In genomic region chr2:232039086-232039485, GRCh38 we compare ENCODE assay signal across 17 cellular contexts.
"Had no signal": no experiment of that assay in that cellular context is flagged by ENCODE, and none has a peak within 500 bp of the region (broad histone marks: within the 10 kb centered on the region; RNA-seq: fewer than 3 reads in every experiment).

No MANE protein-coding gene starts in this region.

- H3K4me1 Mint-ChIP-seq: nephron had no signal

- ATAC-seq: activated CD8-positive, alpha-beta T cell treated with anti-CD3 and anti-CD28 coated beads for 36 hours; esophagus mucosa; left lung had no signal

- DNase-seq: activated CD4-positive, alpha-beta T cell treated with anti-CD3 and anti-CD28 coated beads for 4 hours; activated CD8-positive, alpha-beta T cell treated with anti-CD3 and anti-CD28 coated beads for 36 hours; activated gamma-delta T cell; activated T-cell treated with anti-CD3 and anti-CD28 coated beads, Interleukin-2, amount 50 U/mL, for 48 hours; amygdala; left lung; mesenchymal stem cell; occipital lobe; SJCRH30; stimulated activated CD4-positive, alpha-beta T cell treated with anti-CD3 and anti-CD28 coated beads, Interleukin-12 subunit alpha, Interleukin-12 subunit beta, amount 100 ng/mL, for 4 hours; stimulated activated CD4-positive, alpha-beta T cell treated with anti-CD3 and anti-CD28 coated beads, Interleukin-2, amount 100 ng/mL, for 24 hours; transverse colon had no signal

- H3K27me3 Mint-ChIP-seq: activated CD8-positive, alpha-beta T cell treated with anti-CD3 and anti-CD28 coated beads for 36 hours; activated naive CD8-positive, alpha-beta T cell had no signal

- H3K4me3 Mint-ChIP-seq: activated CD8-positive, alpha-beta T cell treated with anti-CD3 and anti-CD28 coated beads for 36 hours; activated naive CD8-positive, alpha-beta T cell; nephron; WTC11 had no signal

- H3K27ac ChIP-seq: hepatocyte, left lung, SJCRH30, transverse colon had no signal

- H3K27ac Mint-ChIP-seq: activated CD8-positive, alpha-beta T cell treated with anti-CD3 and anti-CD28 coated beads for 36 hours; activated naive CD8-positive, alpha-beta T cell; nephron; WTC11 had no signal
